In genomic region chr12:82361461-82361915, GRCh38 we compare ENCODE assay signal across 16 cellular contexts. TPM values are rescaled to one million over a fixed set of nuclear protein-coding genes. Genes with fewer than 3 reads are reported as not detected.
DNase-seq lines count a peak whose midpoint lies in the region; ATAC-seq and TF ChIP-seq lines count a peak whose summit lies in the region.
"Had no signal": no experiment of that assay in that cellular context is flagged by ENCODE, and none has a peak within 500 bp of the region (broad histone marks: within the 10 kb centered on the region; RNA-seq: fewer than 3 reads in every experiment).

No MANE protein-coding gene starts in this region.

- H2BK120ac ChIP-seq in neuronal stem cell (ENCODE audit: low read depth, low read length) = no peak overlapping the region

- no peak overlapping the region for H3K9ac ChIP-seq in neuronal stem cell (ENCODE audit: low read depth, low read length, poor library complexity)

- H3K4me1 ChIP-seq in right cardiac atrium (ENCODE audit: control insufficient read depth, insufficient read depth, low read length) = peaks cover 6% of the 10 kb centered on the region
- peaks cover 2% of the 10 kb centered on the region in 2 donors for H3K4me1 ChIP-seq in neuronal stem cell (ENCODE audit: control insufficient read depth in 2 of 2, insufficient read depth in 1 of 2, low read depth in 1 of 2, low read length in 2 of 2)
- H3K4me1 ChIP-seq in osteoblast (ENCODE audit: insufficient read depth, low read length) = peaks cover 17% of the 10 kb centered on the region

- H3K4me3 ChIP-seq in right cardiac atrium (ENCODE audit: low read length) (no peak overlapping the region), neuronal stem cell (ENCODE audit: low read length in 2 of 2) (no peak overlapping the region), osteoblast (ENCODE audit: insufficient read depth, low read length) (no peak overlapping the region)

- intact Hi-C loops in activated CD4-positive, alpha-beta T cell treated with anti-CD3 and anti-CD28 coated beads, Interleukin-2, amount 10 ng/mL, durations not matched to agents 24 days and 14 days (cut with micrococcal nuclease) = no loop called here
- intact Hi-C loops in right cardiac atrium (cut with DNase I) (no loop called here), cardiac septum (cut with DNase I) (no loop called here)

- no peak overlapping the region for H4K91ac ChIP-seq in neuronal stem cell (ENCODE audit: low read depth, low read length, poor library complexity)

- no peak overlapping the region for H2AK5ac ChIP-seq in neuronal stem cell (ENCODE audit: low read depth, low read length)

- H3K18ac ChIP-seq in neuronal stem cell (ENCODE audit: low read length) = no peak overlapping the region

- no peak overlapping the region for H2BK5ac ChIP-seq in neuronal stem cell (ENCODE audit: low read length)

- H3K9me3 ChIP-seq in right cardiac atrium (ENCODE audit: control insufficient read depth, low read length) = no peaks in the 10 kb centered on the region
- no peaks in the 10 kb centered on the region for H3K9me3 ChIP-seq in neuronal stem cell (replicated peaks in 1 of 2; ENCODE audit: control insufficient read depth in 2 of 2, insufficient read depth in 1 of 2, low read depth in 1 of 2, low read length in 2 of 2)
- H3K9me3 ChIP-seq in osteoblast (ENCODE audit: low read depth, low read length) = no peaks in the 10 kb centered on the region

- no peak for TF ChIP-seq CTCF in osteoblast (IDR thresholded peaks at IDR 0.05; ENCODE audit: extremely low read depth, low read depth, low read length)

- peaks cover 25% of the 10 kb centered on the region for H3K4me1 Mint-ChIP-seq in activated CD4-positive, alpha-beta T cell treated with anti-CD3 and anti-CD28 coated beads, Interleukin-2, amount 10 ng/mL, durations not matched to agents 24 days and 14 days

- peaks cover 0 to 6% of the 10 kb centered on the region in 2 donors for H3K36me3 ChIP-seq in neuronal stem cell (replicated peaks in 1 of 2; ENCODE audit: control insufficient read depth in 2 of 2, insufficient read depth in 2 of 2, low read length in 2 of 2)
- H3K36me3 ChIP-seq in osteoblast (ENCODE audit: insufficient read depth, low read length) = no peaks in the 10 kb centered on the region

- no peak overlapping the region for H3K4me2 ChIP-seq in neuronal stem cell (ENCODE audit: insufficient read depth, low read length, poor library complexity, severe bottlenecking)
- no peak overlapping the region for H3K4me2 ChIP-seq in osteoblast (ENCODE audit: insufficient read depth, low read length)

- H3K14ac ChIP-seq in neuronal stem cell (ENCODE audit: low read length) = peak overlapping the region; percentile 21

- DNase-seq in activated CD4-positive, alpha-beta T cell treated with anti-CD3 and anti-CD28 coated beads, Interleukin-2, amount 10 ng/mL, durations not matched to agents 24 days and 14 days = peak; percentile 52
- DNase-seq in activated CD4-positive, alpha-beta T cell treated with anti-CD3 and anti-CD28 coated beads for 48 hours = no peak
- DNase-seq in right cardiac atrium (peak in 2 of 3 donors; percentile 43 to 48), cardiac septum (ENCODE audit: low spot score) (no peak), neuronal stem cell (ENCODE audit: low spot score) (no peak), globus pallidus (ENCODE audit: low spot score) (no peak), hippocampal formation (lab: John Stamatoyannopoulos, UW) (no peak), osteoblast (ENCODE audit: insufficient read length, low spot score, missing footprints) (no peak)
- DNase-seq: CD8-positive, alpha-beta T cell; COR-L47; DND-41; GF-D8 had no signal

- peaks cover 3% of the 10 kb centered on the region for H3K9me3 Mint-ChIP-seq in activated CD4-positive, alpha-beta T cell treated with anti-CD3 and anti-CD28 coated beads, Interleukin-2, amount 10 ng/mL, durations not matched to agents 24 days and 14 days
- H3K9me3 Mint-ChIP-seq: CD8-positive, alpha-beta T cell had no signal

- ATAC-seq in right cardiac atrium = no peak
- ATAC-seq: CD8-positive, alpha-beta T cell; HCT116 had no signal

- H3K27me3 ChIP-seq in right cardiac atrium (ENCODE audit: control insufficient read depth, insufficient read depth) (no peaks in the 10 kb centered on the region), neuronal stem cell (ENCODE audit: control insufficient read depth in 3 of 3, insufficient read depth in 3 of 3, low read depth in 1 of 3, low read length in 3 of 3) (no peaks in the 10 kb centered on the region), osteoblast (ENCODE audit: insufficient read depth, low read length) (no peaks in the 10 kb centered on the region)

- 91% methylated on average over 22 of the region's 22 CpGs for WGBS in right cardiac atrium
- no CpG with 5 or more reads among the region's 22 CpGs for WGBS in neuronal stem cell (ENCODE audit: extremely low coverage in 2 of 2, insufficient read length in 2 of 2, insufficient replicate concordance in 1 of 2), 2 donors

- H2BK15ac ChIP-seq in neuronal stem cell (ENCODE audit: low read length) = no peak overlapping the region

- no peaks in the 10 kb centered on the region for H4K20me1 ChIP-seq in osteoblast (ENCODE audit: insufficient read depth, low read length)

- peaks cover 12% of the 10 kb centered on the region for H3K36me3 Mint-ChIP-seq in activated CD4-positive, alpha-beta T cell treated with anti-CD3 and anti-CD28 coated beads, Interleukin-2, amount 10 ng/mL, durations not matched to agents 24 days and 14 days (ENCODE audit: low read depth)

- H3K27ac Mint-ChIP-seq in activated CD4-positive, alpha-beta T cell treated with anti-CD3 and anti-CD28 coated beads, Interleukin-2, amount 10 ng/mL, durations not matched to agents 24 days and 14 days = no peak overlapping the region
- H3K27ac Mint-ChIP-seq: CD14-positive monocyte; CD8-positive, alpha-beta T cell had no signal

- H2BK12ac ChIP-seq in neuronal stem cell (ENCODE audit: low read length) = no peak overlapping the region

- H3K27ac ChIP-seq in right cardiac atrium (ENCODE audit: low read length) = no peak overlapping the region
- no peak overlapping the region for H3K27ac ChIP-seq in neuronal stem cell (replicated peaks; ENCODE audit: low read length)
- no peak overlapping the region for H3K27ac ChIP-seq in osteoblast (ENCODE audit: low read depth, low read length)
- H3K27ac ChIP-seq: 22Rv1, HL-60 had no signal

- H3K4ac ChIP-seq in neuronal stem cell (ENCODE audit: low read length) = no peak overlapping the region

- H4K8ac ChIP-seq in neuronal stem cell (ENCODE audit: low read depth, low read length) = no peak overlapping the region

- no peak overlapping the region for H3K23ac ChIP-seq in neuronal stem cell (ENCODE audit: low read depth, low read length, poor library complexity)

- peaks cover 3% of the 10 kb centered on the region for H3K79me1 ChIP-seq in neuronal stem cell (ENCODE audit: low read depth, low read length)

- no peak overlapping the region for H2AFZ ChIP-seq in neuronal stem cell (ENCODE audit: low read length)
- no peak overlapping the region for H2AFZ ChIP-seq in osteoblast (ENCODE audit: low read length)

- no peak overlapping the region for H3K4me3 Mint-ChIP-seq in activated CD4-positive, alpha-beta T cell treated with anti-CD3 and anti-CD28 coated beads, Interleukin-2, amount 10 ng/mL, durations not matched to agents 24 days and 14 days
- H3K4me3 Mint-ChIP-seq: CD14-positive monocyte; CD8-positive, alpha-beta T cell had no signal

- H3K27me3 Mint-ChIP-seq in activated CD4-positive, alpha-beta T cell treated with anti-CD3 and anti-CD28 coated beads, Interleukin-2, amount 10 ng/mL, durations not matched to agents 24 days and 14 days = no peaks in the 10 kb centered on the region

- H3K79me2 ChIP-seq in osteoblast (ENCODE audit: insufficient read depth, low read length) = peaks cover 19% of the 10 kb centered on the region

RNA-seq across cellular contexts. Expression of gene METTL25, which starts 3.2 kb away (rescaled TPM):
- total RNA-seq in activated CD4-positive, alpha-beta T cell treated with anti-CD3 and anti-CD28 coated beads, Interleukin-2, amount 10 ng/mL, durations not matched to agents 24 days and 14 days = 6.3 and 7.8 TPM in 2 replicates
- total RNA-seq in right cardiac atrium = 10 to 100 TPM; 12.2 to 20.5 (median 19.7) TPM
- 4.1 TPM for polyA plus RNA-seq in right cardiac atrium
- 17.8 TPM for total RNA-seq in cardiac septum
- polyA plus RNA-seq in neuronal stem cell (2013, experiment 1 of 2) = 4.7 TPM
- polyA plus RNA-seq in neuronal stem cell (2013, experiment 2 of 2) = 4.7 TPM
- total RNA-seq in osteoblast = 18.1 and 20.6 TPM in 2 replicates

RNA-seq across cellular contexts. Expression of gene CCDC59, which starts 3.3 kb away (rescaled TPM):
- 101 and 102 TPM in 2 replicates for total RNA-seq in activated CD4-positive, alpha-beta T cell treated with anti-CD3 and anti-CD28 coated beads, Interleukin-2, amount 10 ng/mL, durations not matched to agents 24 days and 14 days
- total RNA-seq in right cardiac atrium = 10 to 100 TPM; 24.2 to 34.1 (median 29.8) TPM
- 45.1 TPM for polyA plus RNA-seq in right cardiac atrium
- 23.5 TPM for total RNA-seq in cardiac septum
- polyA plus RNA-seq in neuronal stem cell (2013, experiment 1 of 2) = 101 TPM
- 97.9 TPM for polyA plus RNA-seq in neuronal stem cell (2013, experiment 2 of 2)
- 47.4 and 48.3 TPM in 2 replicates for total RNA-seq in osteoblast

Comparison
In these comparisons a context has a peak if more than half of its experiments do, and no peak if none do; other contexts are left out.
1. DNase-seq: peak in activated CD4-positive, alpha-beta T cell treated with anti-CD3 and anti-CD28 coated beads, Interleukin-2, amount 10 ng/mL, durations not matched to agents 24 days and 14 days (single experiment) and right cardiac atrium (2 of 3); none in activated CD4-positive, alpha-beta T cell treated with anti-CD3 and anti-CD28 coated beads for 48 hours (single experiment), cardiac septum (single experiment), neuronal stem cell (single experiment), globus pallidus (single experiment), hippocampal formation (0 of 2) and osteoblast (single experiment).